In the genomic region with DNA sequence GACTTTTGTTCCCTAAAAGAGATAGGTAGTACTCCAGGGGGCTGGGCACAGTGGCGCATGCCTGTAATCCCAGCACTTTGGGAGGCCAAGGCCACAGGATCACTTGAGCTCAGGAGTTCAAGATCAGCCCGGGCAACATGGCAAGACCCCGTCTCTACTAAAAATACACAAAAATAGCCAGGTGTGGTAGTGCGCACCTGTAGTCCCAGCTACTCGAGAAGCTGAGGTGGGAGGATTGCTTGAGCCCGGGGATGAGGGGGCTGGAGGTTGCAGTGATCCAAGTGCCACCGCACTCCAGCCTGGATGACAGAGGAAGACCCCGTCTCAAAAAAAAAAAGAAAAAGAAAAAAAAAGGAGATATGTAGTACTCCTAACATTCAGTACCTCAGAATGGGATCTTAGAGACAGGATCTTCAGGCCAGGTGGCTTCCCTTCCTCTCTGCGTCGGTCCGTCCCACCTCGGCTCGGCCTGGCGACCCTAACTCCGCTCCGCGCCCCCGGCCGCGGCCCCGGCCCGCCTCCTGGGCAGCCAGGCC, we compare ENCODE assay signal across 8 cellular contexts.
DNase-seq lines count a peak whose midpoint lies in the region; ATAC-seq and TF ChIP-seq lines count a peak whose summit lies in the region.

No MANE protein-coding gene starts in this region.

- H3K27ac Mint-ChIP-seq in central memory CD8-positive, alpha-beta T cell (ENCODE audit: low read depth), result peak overlapping the region; percentile 95
- peak overlapping the region; percentile 78 to 96 (median 90) for H3K27ac Mint-ChIP-seq in naive B cell

- H3K27ac ChIP-seq in 22Rv1, result peak overlapping the region; percentile 50

- peak overlapping the region; percentile 65 for H3K4me3 ChIP-seq in LNCaP clone FGC (ENCODE audit: low read depth, low read length)

- peak; percentile 10 for ATAC-seq in GM19351 (IDR thresholded peaks at IDR 0.05; ENCODE audit: unreplicated experiment)
- peak; percentile 33 for ATAC-seq in central memory CD8-positive, alpha-beta T cell (replicated peaks; ENCODE audit: extremely low read depth, poor library complexity, severe bottlenecking)
- ATAC-seq in naive B cell (ENCODE audit: low read depth in 2 of 2), result peak; percentile 16 to 19

- H3K4me3 Mint-ChIP-seq in central memory CD8-positive, alpha-beta T cell, result peak overlapping the region; percentile 90
- H3K4me3 Mint-ChIP-seq in naive B cell, result peak overlapping the region; percentile 91 to 100 (median 94)

- no peaks in the 10 kb centered on the region for H3K9me3 Mint-ChIP-seq in central memory CD8-positive, alpha-beta T cell
- H3K9me3 Mint-ChIP-seq in naive B cell, result no peaks in the 10 kb centered on the region

- TF ChIP-seq CTCF in 22Rv1 (IDR thresholded peaks at IDR 0.05) (no peak), LNCaP clone FGC (IDR thresholded peaks at IDR 0.05; ENCODE audit: control insufficient read depth, extremely low read depth, insufficient read depth) (no peak)

- peaks cover 23% of the 10 kb centered on the region for H3K4me1 Mint-ChIP-seq in central memory CD8-positive, alpha-beta T cell
- peaks cover 13 to 56% (median 25%) of the 10 kb centered on the region in 3 donors for H3K4me1 Mint-ChIP-seq in naive B cell

- DNase-seq in LNCaP clone FGC (ENCODE audit: low read depth) (no peak), naive B cell (no peak), Ammon's horn (ENCODE audit: low spot score) (no peak), SHP77 (lab: John Stamatoyannopoulos, UW) (no peak), NCI-H748 treated with DMSO at 0.1 percent for 48 hours (lab: John Stamatoyannopoulos, UW) (no peak)
- DNase-seq in central memory CD8-positive, alpha-beta T cell (ENCODE audit: low spot score in 2 of 2), result no peak

- no peaks in the 10 kb centered on the region for H3K27me3 Mint-ChIP-seq in central memory CD8-positive, alpha-beta T cell
- H3K27me3 Mint-ChIP-seq in naive B cell, result no peaks in the 10 kb centered on the region

- peaks cover 8% of the 10 kb centered on the region for H3K36me3 Mint-ChIP-seq in central memory CD8-positive, alpha-beta T cell (ENCODE audit: insufficient read depth)
- H3K36me3 Mint-ChIP-seq in naive B cell, result peaks cover 0 to 7% of the 10 kb centered on the region in 2 donors
